Comparison of ENCODE assay signal across 26 cellular contexts in the genomic region with DNA sequence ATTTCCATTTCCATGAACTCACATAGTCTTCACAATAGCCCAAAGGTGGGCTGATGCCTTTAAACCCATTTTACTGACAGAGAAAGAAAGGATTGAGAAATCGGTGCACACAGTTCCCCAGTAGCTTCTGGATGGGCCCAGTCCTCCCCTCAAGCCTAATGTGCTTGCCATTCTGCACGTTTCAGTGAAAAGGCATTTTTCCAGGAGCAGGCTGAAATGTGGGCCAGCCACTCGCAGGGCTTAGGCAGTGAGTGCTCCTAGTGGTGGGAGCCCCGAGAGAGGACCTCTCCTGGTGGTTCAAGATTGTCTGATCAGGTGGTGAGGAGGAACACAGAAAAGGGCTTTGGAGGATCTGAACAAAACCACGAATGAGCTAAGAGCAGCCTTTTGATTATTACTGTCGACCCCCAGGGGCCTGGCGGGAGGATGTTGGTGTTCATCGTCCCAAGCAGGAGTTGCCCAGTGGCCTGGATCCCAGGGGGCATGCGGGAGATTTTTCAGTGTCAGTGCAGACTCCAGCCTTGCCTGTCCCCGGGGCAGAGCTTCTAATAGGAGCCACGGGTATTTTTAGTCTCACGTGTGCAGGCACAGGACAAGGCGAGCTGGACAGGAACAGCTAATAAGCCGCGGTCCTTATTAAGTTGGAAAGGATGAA. TPM values are rescaled to one million over a fixed set of nuclear protein-coding genes. Genes with fewer than 3 reads are reported as not detected.
"Had no signal": no experiment of that assay in that cellular context is flagged by ENCODE, and none has a peak within 500 bp of the region (broad histone marks: within the 10 kb centered on the region; RNA-seq: fewer than 3 reads in every experiment).

No MANE protein-coding gene starts in this region.

- DNase-seq: activated CD4-positive, CD25-positive, alpha-beta regulatory T cell treated with anti-CD3 and anti-CD28 coated beads, Interleukin-2, amount 50 U/mL, for 72 hours; activated CD8-positive, alpha-beta memory T cell treated with anti-CD3 and anti-CD28 coated beads, Interleukin-2, amount 50 U/mL, for 4 hours; activated naive CD4-positive, alpha-beta T cell treated with Interleukin-2 at 50 U/mL for 16 hours; activated naive CD8-positive, alpha-beta T cell treated with anti-CD3 and anti-CD28 coated beads, Interleukin-2, amount 10 ng/mL, durations not matched to agents 7 days and 5 days; activated T-cell treated with anti-CD3 and anti-CD28 coated beads, Interleukin-2, amount 50 U/mL, for 48 hours; amniotic stem cell; effector CD4-positive, alpha-beta T cell; erythroblast; foreskin fibroblast; immature natural killer cell; kidney glomerular epithelial cell; mucosa of descending colon; nephron progenitor cell; pancreas; stimulated activated CD4-positive, alpha-beta T cell treated with anti-CD3 and anti-CD28 coated beads, Interleukin-15, amount 100 ng/mL, for 24 hours; transverse colon; uterus had no signal

- H3K27ac ChIP-seq: hepatocyte, pancreas, transverse colon, uterus, VCaP had no signal

- H3K36me3 ChIP-seq: pancreas, transverse colon, uterus had no signal

- ATAC-seq: mucosa of descending colon; pancreas; sciatic nerve; stimulated activated memory B cell treated with anti-CD40 and anti-IgM and Interleukin-4, amounts not matched to agents 10 μg/mL and 1 μg/mL and 100 μg/mL, for 72 hours had no signal

- H3K9me3 Mint-ChIP-seq: dendritic cell treated with granulocyte-macrophage colony-stimulating factor and Interleukin-4, amounts not matched to agents 40 ng/mL and 50 ng/mL, for 4 days; immature natural killer cell; nephron progenitor cell; T-helper 2 cell treated with Interferon-gamma antibody and Interleukin-4, amounts not matched to agents 5 μg/mL and 100 μg/mL, for 36 hours had no signal

- H3K4me1 ChIP-seq: pancreas, transverse colon, uterus had no signal

- H3K4me3 Mint-ChIP-seq: activated naive CD8-positive, alpha-beta T cell treated with anti-CD3 and anti-CD28 coated beads, Interleukin-2, amount 10 ng/mL, durations not matched to agents 7 days and 5 days; dendritic cell treated with granulocyte-macrophage colony-stimulating factor and Interleukin-4, amounts not matched to agents 40 ng/mL and 50 ng/mL, for 4 days; immature natural killer cell; memory B cell; nephron progenitor cell; stimulated activated memory B cell treated with anti-CD40 and anti-IgM and Interleukin-4, amounts not matched to agents 10 μg/mL and 1 μg/mL and 100 μg/mL, for 72 hours; T-helper 2 cell treated with Interferon-gamma antibody and Interleukin-4, amounts not matched to agents 5 μg/mL and 100 μg/mL, for 36 hours had no signal

- H3K36me3 Mint-ChIP-seq: activated naive CD8-positive, alpha-beta T cell treated with anti-CD3 and anti-CD28 coated beads, Interleukin-2, amount 10 ng/mL, durations not matched to agents 7 days and 5 days; immature natural killer cell had no signal

- H3K27me3 Mint-ChIP-seq: dendritic cell treated with granulocyte-macrophage colony-stimulating factor and Interleukin-4, amounts not matched to agents 40 ng/mL and 50 ng/mL, for 4 days had no signal

- H3K4me2 ChIP-seq: hepatocyte, smooth muscle cell had no signal

- H3K27me3 ChIP-seq: pancreas, transverse colon, uterus had no signal

- H3K9me3 ChIP-seq: mucosa of descending colon, pancreas, transverse colon, uterus had no signal

- H3K4me1 Mint-ChIP-seq: activated naive CD8-positive, alpha-beta T cell treated with anti-CD3 and anti-CD28 coated beads, Interleukin-2, amount 10 ng/mL, durations not matched to agents 7 days and 5 days; immature natural killer cell had no signal

- H3K4me3 ChIP-seq: hepatocyte, mucosa of descending colon, pancreas, smooth muscle cell, transverse colon, uterus had no signal

- H3K27ac Mint-ChIP-seq: activated naive CD8-positive, alpha-beta T cell treated with anti-CD3 and anti-CD28 coated beads, Interleukin-2, amount 10 ng/mL, durations not matched to agents 7 days and 5 days; dendritic cell treated with granulocyte-macrophage colony-stimulating factor and Interleukin-4, amounts not matched to agents 40 ng/mL and 50 ng/mL, for 4 days; immature natural killer cell; memory B cell; nephron progenitor cell; stimulated activated memory B cell treated with anti-CD40 and anti-IgM and Interleukin-4, amounts not matched to agents 10 μg/mL and 1 μg/mL and 100 μg/mL, for 72 hours; T-helper 2 cell treated with Interferon-gamma antibody and Interleukin-4, amounts not matched to agents 5 μg/mL and 100 μg/mL, for 36 hours had no signal

RNA-seq across cellular contexts. Expression of a gene that starts 8.7 kb away (rescaled TPM):
- total RNA-seq: activated naive CD8-positive, alpha-beta T cell treated with anti-CD3 and anti-CD28 coated beads, Interleukin-2, amount 10 ng/mL, durations not matched to agents 7 days and 5 days; pulmonary artery endothelial cell had no signal
- polyA plus RNA-seq: immature natural killer cell had no signal
